Comparison of ENCODE assay signal across 7 cellular contexts in genomic region chr20:7454047-7454446, GRCh38.
"Had no signal": no experiment of that assay in that cellular context is flagged by ENCODE, and none has a peak within 500 bp of the region (broad histone marks: within the 10 kb centered on the region; RNA-seq: fewer than 3 reads in every experiment).

No MANE protein-coding gene starts in this region.

- FAIRE-seq: GM12878, GM12891, GM12892, GM18507, GM19239 had no signal

- DNase-seq: GDM1, GF-D8 had no signal

- H3K4me3 ChIP-seq: GM12878 had no signal

- ATAC-seq: GM12878 had no signal
